8 cellular contexts compared by ENCODE assay signal in genomic region chr11:93089474-93090102, GRCh38.
A peak's percentile ranks its signal among the peaks of the same experiment; 100 is the strongest.
DNase-seq lines count a peak whose midpoint lies in the region; ATAC-seq and TF ChIP-seq lines count a peak whose summit lies in the region.

No MANE protein-coding gene starts in this region.

- no peaks in the 10 kb centered on the region for H3K79me2 ChIP-seq in trophoblast cell (ENCODE audit: control insufficient read depth, insufficient read depth, low read length, poor library complexity)

- no peak overlapping the region for H4K8ac ChIP-seq in trophoblast cell (ENCODE audit: low read depth, low read length)

- H2BK12ac ChIP-seq in trophoblast cell (ENCODE audit: low read length) = no peak overlapping the region

- no peak overlapping the region for H3K27ac Mint-ChIP-seq in activated CD4-positive, alpha-beta T cell treated with anti-CD3 and anti-CD28 coated beads, Interleukin-2, amount 10 ng/mL, durations not matched to agents 24 days and 14 days

- no peak overlapping the region for H2BK120ac ChIP-seq in trophoblast cell (ENCODE audit: insufficient read depth, low read length, poor library complexity)

- H3K36me3 ChIP-seq in Panc1 (ENCODE audit: control insufficient read depth, insufficient read depth, low read length) = no peaks in the 10 kb centered on the region
- H3K36me3 ChIP-seq in trophoblast cell (ENCODE audit: control insufficient read depth in 1 of 2, insufficient read depth in 2 of 2, low read length in 2 of 2) = no peaks in the 10 kb centered on the region

- peak; percentile 60 for DNase-seq in activated CD4-positive, alpha-beta T cell treated with anti-CD3 and anti-CD28 coated beads, Interleukin-2, amount 10 ng/mL, durations not matched to agents 24 days and 14 days
- no peak for DNase-seq in activated CD4-positive, alpha-beta T cell treated with anti-CD3 and anti-CD28 coated beads, Interleukin-2, amount 50 U/mL, for 48 hours
- DNase-seq in Panc1 (ENCODE audit: low read depth, low spot score) (peak; percentile 41), fibroblast of peridontal ligament (ENCODE audit: extremely low read depth) (peak; percentile 69), trophoblast cell (peak; percentile 14 to 47)
- no peak for DNase-seq in effector CD4-positive, alpha-beta T cell

- POLR2A ChIA-PET in Panc1 (lab: Charles Lee) = no interaction called here

- H3K27me3 Mint-ChIP-seq in activated CD4-positive, alpha-beta T cell treated with anti-CD3 and anti-CD28 coated beads, Interleukin-2, amount 10 ng/mL, durations not matched to agents 24 days and 14 days = peaks cover 9% of the 10 kb centered on the region

- H3K4me3 Mint-ChIP-seq in activated CD4-positive, alpha-beta T cell treated with anti-CD3 and anti-CD28 coated beads, Interleukin-2, amount 10 ng/mL, durations not matched to agents 24 days and 14 days = no peak overlapping the region

- H3K4me2 ChIP-seq in trophoblast cell (ENCODE audit: low read length) = no peak overlapping the region

- H2BK5ac ChIP-seq in trophoblast cell (ENCODE audit: low read depth, low read length, poor library complexity) = no peak overlapping the region

- H3K27me3 ChIP-seq in Panc1 (ENCODE audit: control insufficient read depth, insufficient read depth, low read length) (0 out of 2 replicates have a peak, but pooled peaks cover 3% of the 10 kb centered on the region), trophoblast cell (ENCODE audit: insufficient read depth, low read length) (no peaks in the 10 kb centered on the region)

- no peaks in the 10 kb centered on the region for H3K4me1 Mint-ChIP-seq in activated CD4-positive, alpha-beta T cell treated with anti-CD3 and anti-CD28 coated beads, Interleukin-2, amount 10 ng/mL, durations not matched to agents 24 days and 14 days

- H3K36me3 Mint-ChIP-seq in activated CD4-positive, alpha-beta T cell treated with anti-CD3 and anti-CD28 coated beads, Interleukin-2, amount 10 ng/mL, durations not matched to agents 24 days and 14 days (ENCODE audit: low read depth) = no peaks in the 10 kb centered on the region

- peak; percentile 79 for TF ChIP-seq CTCF in Panc1 (IDR thresholded peaks at IDR 0.05)

- H3K27ac ChIP-seq in Panc1 (ENCODE audit: low read length) (no peak overlapping the region), trophoblast cell (ENCODE audit: low read depth, low read length) (no peak overlapping the region)

- ATAC-seq in HG03280 (IDR thresholded peaks at IDR 0.05; ENCODE audit: unreplicated experiment) (peak; percentile 55), Panc1 (peak; percentile 93), GM18870 (IDR thresholded peaks at IDR 0.05; ENCODE audit: unreplicated experiment) (no peak)

- H4K91ac ChIP-seq in trophoblast cell (ENCODE audit: low read depth, low read length) = no peak overlapping the region

- H3K23ac ChIP-seq in trophoblast cell (ENCODE audit: low read length) = no peak overlapping the region

- no peak overlapping the region for H3K14ac ChIP-seq in trophoblast cell (ENCODE audit: low read length)

- H4K12ac ChIP-seq in trophoblast cell (ENCODE audit: low read depth, low read length) = no peak overlapping the region

- BruUV-seq in Panc1 (replicated peaks; lab: Mats Ljungman, UMichigan) = no TSS peak

- intact Hi-C loops in activated CD4-positive, alpha-beta T cell treated with anti-CD3 and anti-CD28 coated beads, Interleukin-2, amount 10 ng/mL, durations not matched to agents 24 days and 14 days (cut with micrococcal nuclease) = loop anchor here (10.0 kb wide), 1 partner anchor 145 kb away; no protein-coding TSS in a partner anchor
- intact Hi-C loops in Panc1 (cut with micrococcal nuclease; ENCODE audit: unreplicated experiment) = no loop called here

- H3K9me3 Mint-ChIP-seq in activated CD4-positive, alpha-beta T cell treated with anti-CD3 and anti-CD28 coated beads, Interleukin-2, amount 10 ng/mL, durations not matched to agents 24 days and 14 days = no peaks in the 10 kb centered on the region

- H3K18ac ChIP-seq in trophoblast cell (ENCODE audit: low read length) = no peak overlapping the region

- no peak overlapping the region for H2AFZ ChIP-seq in trophoblast cell (ENCODE audit: insufficient read depth, low read length, poor library complexity)

- peak overlapping the region; percentile 46 for H3K9ac ChIP-seq in trophoblast cell (ENCODE audit: low read length)

- WGBS in trophoblast cell (ENCODE audit: extremely low coverage, insufficient coverage, insufficient read length) = no CpG with 5 or more reads among the region's 5 CpGs

- CTCF ChIA-PET in Panc1 (lab: Charles Lee) = interaction anchor here (0.7 kb wide), 1 partner anchor 326 kb away, joined by 4 read pairs; no protein-coding TSS in a partner anchor

- H3K79me1 ChIP-seq in trophoblast cell (ENCODE audit: low read length) = no peaks in the 10 kb centered on the region

- H2AK5ac ChIP-seq in trophoblast cell (ENCODE audit: low read length) = no peak overlapping the region

- in situ Hi-C loops in Panc1 (cut with HindIII; ENCODE audit: low pct_unique_long_range_greater_than_20kb, low sequenced_read_pairs) = no loop called here

- H3K4me1 ChIP-seq in Panc1 (ENCODE audit: control insufficient read depth, insufficient read depth, low read length) = no peaks in the 10 kb centered on the region
- H3K4me1 ChIP-seq in trophoblast cell (ENCODE audit: control insufficient read depth in 1 of 2, insufficient read depth in 2 of 2, low read length in 2 of 2) = no peaks in the 10 kb centered on the region

- no peak overlapping the region for H3K4ac ChIP-seq in trophoblast cell (ENCODE audit: low read depth, low read length)

- H3K9me3 ChIP-seq in Panc1 (ENCODE audit: control insufficient read depth, insufficient read depth, low read depth, low read length) = no peaks in the 10 kb centered on the region
- no peaks in the 10 kb centered on the region for H3K9me3 ChIP-seq in trophoblast cell (ENCODE audit: insufficient read depth, low read depth, low read length)

- H3K4me3 ChIP-seq in Panc1 (ENCODE audit: low read depth in 2 of 2, low read length in 2 of 2) (no peak overlapping the region), trophoblast cell (ENCODE audit: low read depth, low read length) (no peak overlapping the region)

Comparison
In these comparisons a context has a peak if more than half of its experiments do, and no peak if none do; other contexts are left out.
1. DNase-seq: peak in activated CD4-positive, alpha-beta T cell treated with anti-CD3 and anti-CD28 coated beads, Interleukin-2, amount 10 ng/mL, durations not matched to agents 24 days and 14 days (single experiment), Panc1 (single experiment), fibroblast of peridontal ligament (single experiment) and trophoblast cell (2 of 2); none in activated CD4-positive, alpha-beta T cell treated with anti-CD3 and anti-CD28 coated beads, Interleukin-2, amount 50 U/mL, for 48 hours (0 of 2) and effector CD4-positive, alpha-beta T cell (single experiment).